ENCODE assay signal across 8 cellular contexts in genomic region chr9:38619556-38620447, GRCh38. TPM values are rescaled to one million over a fixed set of nuclear protein-coding genes. Genes with fewer than 3 reads are reported as not detected.
DNase-seq lines count a peak whose midpoint lies in the region; ATAC-seq, FAIRE-seq and TF ChIP-seq lines count a peak whose summit lies in the region.

No MANE protein-coding gene starts in this region.

- no TSS peak for BruUV-seq in MCF 10A (replicated peaks; lab: Mats Ljungman, UMichigan)

- no peak for TF ChIP-seq CTCF in GM12875 (IDR thresholded peaks at IDR 0.05; ENCODE audit: borderline replicate concordance, insufficient read depth, low read depth, low read length)
- no peak for TF ChIP-seq CTCF in MCF 10A (IDR thresholded peaks at IDR 0.05; ENCODE audit: unreplicated experiment)

- H3K4me1 Mint-ChIP-seq in MCF 10A (ENCODE audit: insufficient read depth, unreplicated experiment): no peaks in the 10 kb centered on the region

- no peak for FAIRE-seq in GM12891 (lab: Jason Lieb, UNC)
- FAIRE-seq in H54 (lab: Jason Lieb, UNC): no peak

- intact Hi-C loops in MCF 10A (cut with micrococcal nuclease): no loop called here

- TF ChIP-seq POLR2A in GM12891 (IDR thresholded peaks at IDR 0.05; ENCODE audit: low read depth, low read length) (no peak), H54 (IDR thresholded peaks at IDR 0.05; ENCODE audit: low read depth, low read length) (no peak)

- CTCF ChIA-PET in MCF 10A (lab: Yijun Ruan, JAX): interaction anchor here (0.6 to 1.4 kb wide), 5 partner anchors 23 to 719 kb away, joined by 3 to 5 read pairs (median 3); partner anchors contain the start of gene ALDH1B1

- peak; percentile 43 for DNase-seq in SK-N-DZ (ENCODE audit: low spot score)
- peak; percentile 37 for DNase-seq in MCF 10A (ENCODE audit: unreplicated experiment)
- peak; percentile 57 for DNase-seq in left lobe of liver (ENCODE audit: low spot score)
- DNase-seq in stimulated activated CD4-positive, alpha-beta T cell treated with anti-CD3 and anti-CD28 coated beads, Interleukin-4, amount 100 ng/mL, for 4 hours: peak; percentile 25 to 61
- DNase-seq in GM12891 (ENCODE audit: insufficient read length, low spot score): no peak
- no peak for DNase-seq in H54 (ENCODE audit: insufficient read length, low spot score)

- H3K4me3 Mint-ChIP-seq in MCF 10A (ENCODE audit: unreplicated experiment): peak overlapping the region; percentile 92

- peak; percentile 31 for ATAC-seq in left lobe of liver
- no peak for ATAC-seq in GM21423 (IDR thresholded peaks at IDR 0.05; ENCODE audit: unreplicated experiment)

- H3K9me3 Mint-ChIP-seq in MCF 10A (ENCODE audit: unreplicated experiment): no peaks in the 10 kb centered on the region

- peak overlapping the region; percentile 46 for H3K4me3 ChIP-seq in GM12875 (ENCODE audit: low read depth, low read length)

- no peaks in the 10 kb centered on the region for H3K27me3 Mint-ChIP-seq in MCF 10A (ENCODE audit: insufficient read depth, unreplicated experiment)

- H3K36me3 Mint-ChIP-seq in MCF 10A (ENCODE audit: insufficient read depth, unreplicated experiment): peaks cover 5% of the 10 kb centered on the region

- H3K27ac Mint-ChIP-seq in MCF 10A (ENCODE audit: low read depth, unreplicated experiment): peak overlapping the region; percentile 87

- POLR2A ChIA-PET in MCF 10A (lab: Yijun Ruan, JAX): interaction anchor here (0.6 to 2.7 kb wide), 6 partner anchors 14 to 104 kb away, joined by 3 to 17 read pairs (median 3); no protein-coding TSS in a partner anchor

TF ChIP-seq in GM12891, 5 proteins besides CTCF, POLR2A, EP300 and RAD21:
- no peak for TF ChIP-seq TAF1 (IDR thresholded peaks at IDR 0.05; ENCODE audit: low read depth, low read length)
- no peak for TF ChIP-seq POU2F2 (IDR thresholded peaks at IDR 0.05; ENCODE audit: low read depth, low read length)

RNA-seq across cellular contexts. Expression of gene ANKRD18A, which starts 0.6 kb away (rescaled TPM):
- 2.6 and 2.7 TPM in 2 replicates for polyA plus RNA-seq in SK-N-DZ (2014; cell fraction: cytosol; rRNA removed)
- polyA plus RNA-seq in SK-N-DZ (2014; cell fraction: nucleus; rRNA removed): 3.4 and 50.1 TPM in 2 replicates
- total RNA-seq in MCF 10A (2022) (42.0 and 46.0 TPM in 2 replicates), left lobe of liver (1.6 TPM)
- 0.03 TPM for polyA plus RNA-seq in GM12891 (2012; ENCODE audit: low read depth, missing spikeins)

Comparison
In these comparisons a context has a peak if more than half of its experiments do, and no peak if none do; other contexts are left out.
1. DNase-seq: peak in SK-N-DZ (single experiment), MCF 10A (single experiment), left lobe of liver (single experiment) and stimulated activated CD4-positive, alpha-beta T cell treated with anti-CD3 and anti-CD28 coated beads, Interleukin-4, amount 100 ng/mL, for 4 hours (2 of 2); none in GM12891 (single experiment) and H54 (single experiment).
2. RNA of gene ANKRD18A, which starts 0.6 kb away (total RNA-seq): 42.0 to 46.0 TPM in MCF 10A; 1.6 TPM in left lobe of liver (single experiment); every median in the first group is over 10 times any median in the second.